ENCODE assay signal across 1 cellular context in the genomic region with DNA sequence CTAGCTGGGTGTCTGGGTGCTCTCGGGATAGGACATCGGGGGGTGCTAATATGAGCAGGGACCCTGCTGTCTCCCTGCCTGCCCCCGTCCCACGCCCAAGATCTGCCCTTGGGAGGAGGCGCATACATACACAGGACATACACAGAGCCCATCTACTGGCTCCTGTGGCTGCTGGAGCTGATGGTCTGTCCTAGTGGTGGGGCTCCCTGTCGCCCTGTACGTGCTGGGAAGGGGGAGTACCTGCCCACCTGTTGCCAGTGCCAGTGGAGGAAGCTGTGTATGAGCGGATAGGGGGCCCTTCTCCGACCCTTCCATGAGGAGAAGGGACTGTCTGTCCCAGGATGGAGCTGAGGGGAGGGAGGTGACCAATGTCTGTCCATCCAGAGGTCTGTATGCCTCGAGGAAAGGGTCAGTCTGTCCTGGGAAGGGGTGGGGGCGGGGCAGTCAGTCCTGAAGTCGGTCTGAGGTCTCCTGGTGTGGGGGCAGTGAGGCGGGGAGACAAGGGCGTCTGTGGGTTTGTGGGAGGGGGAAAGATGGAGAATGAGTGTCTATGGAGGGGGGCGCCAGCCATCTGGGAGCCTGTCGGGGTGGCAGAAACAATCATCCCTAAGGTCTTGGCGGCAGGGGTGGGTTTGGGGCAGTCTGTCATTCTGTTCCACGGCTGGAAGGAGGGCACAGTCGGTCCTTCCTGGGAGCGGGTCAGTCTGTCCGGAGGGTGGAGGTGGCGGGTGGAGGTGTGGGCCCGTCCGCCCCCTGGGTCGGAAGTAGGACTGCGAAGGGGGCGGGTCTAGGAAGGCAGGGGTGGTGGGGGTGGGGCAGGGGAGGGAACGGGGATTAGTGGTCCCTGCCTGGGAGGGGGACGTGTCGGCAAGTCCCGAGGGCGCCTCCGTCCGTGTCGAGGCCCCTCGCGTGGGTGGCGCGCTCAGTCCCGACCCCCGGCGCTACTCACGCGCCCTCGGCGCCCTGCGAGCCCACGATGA.
TF ChIP-seq lines count a peak whose summit lies in the region.

No MANE protein-coding gene starts in this region.

TF ChIP-seq in H1, 55 proteins besides CTCF, POLR2A, EP300 and RAD21:
- TF ChIP-seq SIN3A (conservative IDR thresholded peaks at IDR 0.05 in 1 of 2, IDR thresholded peaks at IDR 0.05 in 1 of 2; ENCODE audit: low read depth in 1 of 2, low read length in 2 of 2) (0 out of 4 replicates have a peak, but pooled peaks of 1 of the 2 experiments have one; percentile 6), RFX5 (IDR thresholded peaks at IDR 0.05; ENCODE audit: borderline replicate concordance, low read depth, low read length) (no peak), ASH2L (IDR thresholded peaks at IDR 0.05; ENCODE audit: low read length) (no peak)
